ENCODE assay signal across 2 cellular contexts in genomic region chr20:44637490-44638372, GRCh38.
TF ChIP-seq lines count a peak whose summit lies in the region.

No MANE protein-coding gene starts in this region.

TF ChIP-seq in HEK293, 187 proteins besides CTCF, POLR2A, EP300 and RAD21:
- TF ChIP-seq ZNF501 (tag by site-specific recombination; IDR thresholded peaks at IDR 0.05) (no peak), ZIC2 (tag by site-specific recombination; IDR thresholded peaks at IDR 0.05) (peak; percentile 95), GLIS1 (tag by site-specific recombination; IDR thresholded peaks at IDR 0.05) (peak; percentile 14; the same call in 1 of the 2 replicates), KLF8 (tag by site-specific recombination; IDR thresholded peaks at IDR 0.05) (no peak), ZNF704 (tag by site-specific recombination; IDR thresholded peaks at IDR 0.05) (no peak), ZNF184 (tag by site-specific recombination; IDR thresholded peaks at IDR 0.05) (no peak)

TF ChIP-seq in H1, 55 proteins besides CTCF, POLR2A, EP300 and RAD21:
- TF ChIP-seq TCF12 (IDR thresholded peaks at IDR 0.05; ENCODE audit: low read depth, low read length) (no peak), POLR2AphosphoS5 (IDR thresholded peaks at IDR 0.05; ENCODE audit: low read depth, low read length) (no peak), RBBP5 (IDR thresholded peaks at IDR 0.05; ENCODE audit: borderline replicate concordance, low read depth, low read length) (no peak), CHD1 (IDR thresholded peaks at IDR 0.05; ENCODE audit: low read depth, low read length) (no peak), ZNF274 (IDR thresholded peaks at IDR 0.05; ENCODE audit: borderline replicate concordance, extremely low read depth, low read length) (no peak), CREB1 (IDR thresholded peaks at IDR 0.05) (no peak), RFX5 (IDR thresholded peaks at IDR 0.05; ENCODE audit: borderline replicate concordance, low read depth, low read length) (no peak), MAFK (IDR thresholded peaks at IDR 0.05; ENCODE audit: low read depth, low read length) (no peak), TEAD4 (IDR thresholded peaks at IDR 0.05; ENCODE audit: low read depth, low read length) (no peak), GTF2F1 (IDR thresholded peaks at IDR 0.05; ENCODE audit: borderline replicate concordance, low read depth, low read length) (no peak), JUN (IDR thresholded peaks at IDR 0.05; ENCODE audit: low read depth, low read length) (no peak), CTBP2 (IDR thresholded peaks at IDR 0.05; ENCODE audit: borderline replicate concordance, insufficient read depth, insufficient read length, low read length) (no peak), SRF (IDR thresholded peaks at IDR 0.05; ENCODE audit: low read depth, low read length) (no peak)
- TF ChIP-seq, protein P1, sequence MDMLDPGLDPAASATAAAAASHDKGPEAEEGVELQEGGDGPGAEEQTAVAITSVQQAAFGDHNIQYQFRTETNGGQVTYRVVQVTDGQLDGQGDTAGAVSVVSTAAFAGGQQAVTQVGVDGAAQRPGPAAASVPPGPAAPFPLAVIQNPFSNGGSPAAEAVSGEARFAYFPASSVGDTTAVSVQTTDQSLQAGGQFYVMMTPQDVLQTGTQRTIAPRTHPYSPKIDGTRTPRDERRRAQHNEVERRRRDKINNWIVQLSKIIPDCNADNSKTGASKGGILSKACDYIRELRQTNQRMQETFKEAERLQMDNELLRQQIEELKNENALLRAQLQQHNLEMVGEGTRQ (IDR thresholded peaks at IDR 0.05; ENCODE audit: low read length) = no peak
